8 cellular contexts compared by ENCODE assay signal in the genomic region with DNA sequence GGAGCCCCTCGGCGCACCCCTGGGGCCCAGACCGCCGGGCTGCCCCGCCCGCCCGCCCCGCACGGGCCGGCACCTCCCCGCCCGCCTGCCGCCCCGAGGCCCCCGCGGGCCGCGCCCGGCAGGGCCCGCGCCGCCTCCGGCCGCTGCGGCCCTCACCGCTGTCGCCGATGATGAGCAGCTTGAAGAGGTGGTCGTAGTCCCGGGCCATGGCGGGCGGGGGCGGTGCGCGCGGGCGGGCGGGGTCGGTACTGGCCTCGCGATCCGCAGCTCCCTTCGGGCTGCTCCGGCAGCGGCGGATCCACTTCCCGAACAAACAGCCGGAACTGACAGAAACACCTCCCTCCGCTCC. TPM values are rescaled to one million over a fixed set of nuclear protein-coding genes. Genes with fewer than 3 reads are reported as not detected.
DNase-seq lines count a peak whose midpoint lies in the region; ATAC-seq and TF ChIP-seq lines count a peak whose summit lies in the region.

A gene (minus strand): TSS at position 311 of the 349 bp plus-strand sequence. CDS start 103 bp downstream, at position 208.

- H3K27ac Mint-ChIP-seq in nephron, result peak within 1 kb of the TSS; percentile 29 to 87 (median 82)

- H3K4me3 Mint-ChIP-seq in nephron, result peak within 1 kb of the TSS; percentile 92 to 96 (median 94)

- H3K27me3 Mint-ChIP-seq in nephron (ENCODE audit: low read depth), result no peaks in the 10 kb centered on the region

- POLR2A ChIA-PET in PC-9 (lab: Charles Lee; ENCODE audit: unreplicated experiment), result interaction anchor here (1.6 kb wide), 1 partner anchor 175 kb away, joined by 10 read pairs; a partner anchor contains a TSS

- H3F3A ChIP-seq in PC-9 (ENCODE audit: insufficient read depth, low read depth), result peaks cover 32% of the 10 kb centered on the region

- peaks cover 28% of the 10 kb centered on the region for H3K4me1 ChIP-seq in PC-9 (replicated peaks; ENCODE audit: insufficient read depth)

- H3K9me3 Mint-ChIP-seq in nephron, result no peaks in the 10 kb centered on the region

- H3K9me3 ChIP-seq in PC-9 (ENCODE audit: insufficient read depth, low read depth), result no peaks in the 10 kb centered on the region

- H3K4me3 ChIP-seq in PC-9, result peak within 1 kb of the TSS; percentile 85
- peak within 1 kb of the TSS; percentile 95 for H3K4me3 ChIP-seq in epithelial cell of proximal tubule (ENCODE audit: low read depth, low read length)

- H2AFZ ChIP-seq in PC-9, result peak within 1 kb of the TSS; percentile 86

- peaks cover 11% of the 10 kb centered on the region for H4K20me1 ChIP-seq in PC-9 (ENCODE audit: insufficient read depth)

- H3K9me2 ChIP-seq in PC-9 (ENCODE audit: insufficient read depth), result no peaks in the 10 kb centered on the region

- peaks cover 56% of the 10 kb centered on the region for H3K79me2 ChIP-seq in PC-9 (ENCODE audit: low read depth)

- CTCF ChIA-PET in PC-9 (lab: Charles Lee), result interaction anchor here (0.6 kb wide), 1 partner anchor 354 kb away, joined by 8 read pairs; no protein-coding TSS in a partner anchor

- no peaks in the 10 kb centered on the region for H3K36me3 ChIP-seq in PC-9 (ENCODE audit: low read depth)

- H3K4me2 ChIP-seq in PC-9, result peak within 1 kb of the TSS; percentile 97

- H3K36me3 Mint-ChIP-seq in nephron (ENCODE audit: low read depth), result peaks cover 21% of the 10 kb centered on the region

- no TSS peak for BruUV-seq in PC-9 (replicated peaks; lab: Mats Ljungman, UMichigan)

- H3K27ac ChIP-seq in PC-9, result peak within 1 kb of the TSS; percentile 69

- ATAC-seq in GM19438 (IDR thresholded peaks at IDR 0.05; ENCODE audit: low read depth, unreplicated experiment) (peak; percentile 10), HG03097 (IDR thresholded peaks at IDR 0.05; ENCODE audit: low FRiP score, unreplicated experiment) (no peak)

- intact Hi-C loops in PC-9 (cut with micrococcal nuclease; ENCODE audit: unreplicated experiment), result loop anchor here (5.0 kb wide), 1 partner anchor 176 kb away; a partner anchor contains a TSS

- DNase-seq in PC-9, result no peak
- no peak for DNase-seq in epithelial cell of proximal tubule (ENCODE audit: low read depth)
- no peak for DNase-seq in NCI-H2227 (lab: John Stamatoyannopoulos, UW; ENCODE audit: unreplicated experiment)
- DNase-seq in HuH-7 (ENCODE audit: low spot score), result no peak
- DNase-seq in DMS53 treated with DMSO at 0.1 percent for 48 hours (lab: John Stamatoyannopoulos, UW; ENCODE audit: unreplicated experiment), result no peak

- H3K4me1 Mint-ChIP-seq in nephron, result peaks cover 46% of the 10 kb centered on the region

- no peaks in the 10 kb centered on the region for H3K27me3 ChIP-seq in PC-9 (ENCODE audit: insufficient read depth, low read depth)

- TF ChIP-seq CTCF in PC-9 (conservative IDR thresholded peaks at IDR 0.05) (no peak), epithelial cell of proximal tubule (conservative IDR thresholded peaks at IDR 0.05; ENCODE audit: low read depth, low read length) (no peak), nephron (IDR thresholded peaks at IDR 0.05; ENCODE audit: unreplicated experiment in 3 of 3) (no peak)

RNA-seq across cellular contexts. Expression of the gene that starts here (rescaled TPM):
- total RNA-seq in PC-9 (2021), result 48.6 and 52.0 TPM in 2 replicates
- total RNA-seq in epithelial cell of proximal tubule, result 18.6 and 43.6 TPM in 2 replicates
